Comparison of ENCODE assay signal across 8 cellular contexts in genomic region chr7:143205560-143206293, GRCh38.
A peak's percentile ranks its signal among the peaks of the same experiment; 100 is the strongest.
DNase-seq lines count a peak whose midpoint lies in the region; ATAC-seq and TF ChIP-seq lines count a peak whose summit lies in the region.

No MANE protein-coding gene starts in this region.

- ATAC-seq in HG02885 (IDR thresholded peaks at IDR 0.05; ENCODE audit: poor library complexity, unreplicated experiment) (peak; percentile 91), SK-N-SH treated with all-trans-retinoic acid at 6 μM for 48 hours (no peak; the same call in 2 of the 3 replicates)

- no peak for DNase-seq in activated naive CD4-positive, alpha-beta T cell (lab: John Stamatoyannopoulos, UW)
- DNase-seq in OCI-M1 (lab: John Stamatoyannopoulos, UW) (peak; percentile 61), medulla oblongata (ENCODE audit: extremely low spot score) (peak; percentile 87), COLO668 (lab: John Stamatoyannopoulos, UW; ENCODE audit: unreplicated experiment) (no peak), dedifferentiated amniotic fluid mesenchymal stem cell (ENCODE audit: extremely low spot score) (no peak)

- no peaks in the 10 kb centered on the region for H3K9me3 Mint-ChIP-seq in activated naive CD4-positive, alpha-beta T cell treated with anti-CD3 and anti-CD28 coated beads, Interleukin-2, amount 50 U/mL, for 24 hours

- H3K27ac Mint-ChIP-seq in activated naive CD4-positive, alpha-beta T cell treated with anti-CD3 and anti-CD28 coated beads, Interleukin-2, amount 50 U/mL, for 24 hours: no peak overlapping the region

- H3K27me3 Mint-ChIP-seq in activated naive CD4-positive, alpha-beta T cell treated with anti-CD3 and anti-CD28 coated beads, Interleukin-2, amount 50 U/mL, for 24 hours: peaks cover 5% of the 10 kb centered on the region

- peak overlapping the region; percentile 31 for H3K4me3 Mint-ChIP-seq in activated naive CD4-positive, alpha-beta T cell treated with anti-CD3 and anti-CD28 coated beads, Interleukin-2, amount 50 U/mL, for 24 hours

- no peaks in the 10 kb centered on the region for H3K36me3 Mint-ChIP-seq in activated naive CD4-positive, alpha-beta T cell treated with anti-CD3 and anti-CD28 coated beads, Interleukin-2, amount 50 U/mL, for 24 hours

- H3K4me1 Mint-ChIP-seq in activated naive CD4-positive, alpha-beta T cell treated with anti-CD3 and anti-CD28 coated beads, Interleukin-2, amount 50 U/mL, for 24 hours: peaks cover 24% of the 10 kb centered on the region

TF ChIP-seq in SK-N-SH treated with all-trans-retinoic acid at 6 μM for 48 hours, 23 proteins besides CTCF, POLR2A, EP300 and RAD21:
- TF ChIP-seq ZFP3 (CRISPR knock-in tag; IDR thresholded peaks at IDR 0.05) (no peak), OSR1 (CRISPR knock-in tag; IDR thresholded peaks at IDR 0.05) (no peak), PPARA (CRISPR knock-in tag; IDR thresholded peaks at IDR 0.05; ENCODE audit: borderline replicate concordance) (no peak), ZC3H10 (CRISPR knock-in tag; IDR thresholded peaks at IDR 0.05) (no peak)
TF ChIP-seq in SK-N-SH treated with all-trans-retinoic acid at 6 μM for 48 hours: peak in this region for 0.

Comparison
In these comparisons a context has a peak if more than half of its experiments do, and no peak if none do; other contexts are left out.
1. DNase-seq: peak in OCI-M1 (single experiment) and medulla oblongata (single experiment); none in activated naive CD4-positive, alpha-beta T cell (0 of 4), COLO668 (single experiment) and dedifferentiated amniotic fluid mesenchymal stem cell (single experiment).